1 cellular context compared by ENCODE assay signal in the genomic region with DNA sequence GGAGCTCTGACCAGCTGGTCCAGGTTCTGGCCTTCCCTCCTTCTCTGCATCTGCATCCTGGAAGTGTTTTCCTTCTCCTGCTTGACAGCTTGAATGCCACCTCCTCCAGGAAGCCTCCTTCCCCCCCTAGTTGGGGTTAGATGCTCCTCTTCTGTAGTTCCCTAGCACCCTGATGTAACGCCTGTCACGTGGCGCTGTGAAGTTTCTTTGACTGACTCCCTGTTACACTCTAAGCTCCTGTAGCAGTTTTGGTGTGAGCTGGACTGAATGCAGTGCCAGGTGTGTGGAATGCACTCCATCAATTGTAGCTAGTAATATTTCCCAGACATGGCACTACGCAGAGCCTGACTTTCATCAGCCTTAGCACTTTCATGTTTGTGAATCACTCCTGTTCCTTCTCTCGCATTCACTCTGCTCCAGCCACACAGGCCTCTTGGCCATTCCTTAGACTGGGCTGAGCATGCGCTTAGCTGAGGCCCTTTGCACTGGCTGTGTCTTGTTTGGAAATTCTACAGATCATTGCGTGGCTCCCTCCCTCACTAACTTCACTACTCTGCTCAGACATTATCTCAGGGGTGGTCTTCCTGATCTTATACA.
TF ChIP-seq lines count a peak whose summit lies in the region.

No MANE protein-coding gene starts in this region.

TF ChIP-seq in IMR-90, 13 proteins besides CTCF, POLR2A, EP300 and RAD21:
- no peak for TF ChIP-seq NFE2L2 (IDR thresholded peaks at IDR 0.05; ENCODE audit: low read depth, low read length)
- TF ChIP-seq RFX5 (IDR thresholded peaks at IDR 0.05; ENCODE audit: low read depth, low read length), result no peak
